Comparison of ENCODE assay signal across 15 cellular contexts in the genomic region with DNA sequence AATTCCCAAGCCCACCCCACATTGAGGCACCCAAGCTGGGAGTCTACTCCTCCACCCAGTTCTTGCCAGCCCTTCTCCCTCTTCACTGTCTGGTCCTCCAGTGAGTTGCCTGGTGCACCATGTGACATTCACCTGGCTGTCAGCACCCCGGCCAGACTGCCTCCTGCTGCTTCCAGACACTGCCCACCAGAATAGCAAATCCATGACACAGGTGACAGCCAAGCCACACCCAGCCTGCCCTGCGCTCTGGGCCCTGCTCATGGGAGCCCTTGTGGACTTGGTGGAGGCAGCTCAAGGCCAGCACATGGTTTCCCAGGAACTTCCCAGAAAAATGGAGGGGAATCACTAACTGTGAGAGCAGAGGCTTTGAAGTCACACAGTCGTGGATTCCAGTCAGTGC.
DNase-seq lines count a peak whose midpoint lies in the region; ATAC-seq and TF ChIP-seq lines count a peak whose summit lies in the region.
"Had no signal": no experiment of that assay in that cellular context is flagged by ENCODE, and none has a peak within 500 bp of the region (broad histone marks: within the 10 kb centered on the region; RNA-seq: fewer than 3 reads in every experiment).

No MANE protein-coding gene starts in this region.

- no peak overlapping the region for H3K4me3 ChIP-seq in ovary

- peaks cover 5% of the 10 kb centered on the region for H3K4me1 ChIP-seq in ovary (ENCODE audit: insufficient read depth)

- DNase-seq in Calu3 (no peak), NCI-H146 (lab: John Stamatoyannopoulos, UW) (peak; percentile 73), progenitor cell of endocrine pancreas (ENCODE audit: low spot score, unreplicated experiment) (no peak), ovary (no peak)
- DNase-seq in effector CD4-positive, alpha-beta T cell = no peak
- DNase-seq: AML-193; GDM1; H7; NCI-H1092 treated with DMSO at 0.1 percent for 48 hours; NCI-H1694 treated with DMSO at 0.1 percent for 48 hours; NCI-H748 treated with DMSO at 0.1 percent for 48 hours; NK-92 treated with Interleukin-12 subunit alpha and Interleukin-12 subunit beta, amount 100 ng/mL, for 24 hours had no signal

- H3K4me1 Mint-ChIP-seq in Calu3 (ENCODE audit: low read depth, unreplicated experiment) = peaks cover 50% of the 10 kb centered on the region
- peaks cover 55% of the 10 kb centered on the region for H3K4me1 Mint-ChIP-seq in dendritic cell treated with granulocyte-macrophage colony-stimulating factor and Interleukin-4, amounts not matched to agents 40 ng/mL and 50 ng/mL, for 4 days (ENCODE audit: low read depth)
- peaks cover 23% of the 10 kb centered on the region for H3K4me1 Mint-ChIP-seq in progenitor cell of endocrine pancreas (ENCODE audit: low read depth)

- intact Hi-C loops in Calu3 (cut with micrococcal nuclease; ENCODE audit: unreplicated experiment) (no loop called here), ovary (cut with DNase I) (no loop called here)
- intact Hi-C loops in dendritic cell treated with granulocyte-macrophage colony-stimulating factor and Interleukin-4, amounts not matched to agents 40 ng/mL and 50 ng/mL, for 4 days (cut with micrococcal nuclease) = no loop called here

- WGBS in ovary, 3 donors = 90 to 99% (median 93%) methylated on average over 3 of the region's 3 CpGs

- no peaks in the 10 kb centered on the region for H3K9me3 ChIP-seq in ovary

- H3K27me3 Mint-ChIP-seq in Calu3 (ENCODE audit: unreplicated experiment) = peaks cover 13% of the 10 kb centered on the region
- H3K27me3 Mint-ChIP-seq in dendritic cell treated with granulocyte-macrophage colony-stimulating factor and Interleukin-4, amounts not matched to agents 40 ng/mL and 50 ng/mL, for 4 days = peaks cover 35% of the 10 kb centered on the region
- peaks cover 12% of the 10 kb centered on the region for H3K27me3 Mint-ChIP-seq in progenitor cell of endocrine pancreas

- H3K36me3 Mint-ChIP-seq in Calu3 (ENCODE audit: insufficient read depth, unreplicated experiment) = peaks cover 6% of the 10 kb centered on the region
- H3K36me3 Mint-ChIP-seq in dendritic cell treated with granulocyte-macrophage colony-stimulating factor and Interleukin-4, amounts not matched to agents 40 ng/mL and 50 ng/mL, for 4 days (ENCODE audit: low read depth) = peaks cover 78% of the 10 kb centered on the region
- H3K36me3 Mint-ChIP-seq in progenitor cell of endocrine pancreas (ENCODE audit: insufficient read depth) = no peaks in the 10 kb centered on the region

- H3K36me3 ChIP-seq in ovary = no peaks in the 10 kb centered on the region

- no peaks in the 10 kb centered on the region for H3K27me3 ChIP-seq in ovary

- no peak overlapping the region for H3K27ac ChIP-seq in ovary
- H3K27ac ChIP-seq: C4-2B had no signal

- no peak for ATAC-seq in GM21390 (IDR thresholded peaks at IDR 0.05; ENCODE audit: unreplicated experiment)

- BruUV-seq in Calu3 (replicated peaks; lab: Mats Ljungman, UMichigan) = no TSS peak

- no peak for TF ChIP-seq EP300 in ovary (IDR thresholded peaks at IDR 0.05)

- H3K4me3 Mint-ChIP-seq in Calu3 (ENCODE audit: low read depth, unreplicated experiment) (no peak overlapping the region), progenitor cell of endocrine pancreas (ENCODE audit: low read depth) (no peak overlapping the region)
- H3K4me3 Mint-ChIP-seq in dendritic cell treated with granulocyte-macrophage colony-stimulating factor and Interleukin-4, amounts not matched to agents 40 ng/mL and 50 ng/mL, for 4 days = no peak overlapping the region

- H3K9me3 Mint-ChIP-seq in Calu3 (ENCODE audit: low read depth, unreplicated experiment) (no peaks in the 10 kb centered on the region), progenitor cell of endocrine pancreas (ENCODE audit: low read depth) (no peaks in the 10 kb centered on the region)
- H3K9me3 Mint-ChIP-seq in dendritic cell treated with granulocyte-macrophage colony-stimulating factor and Interleukin-4, amounts not matched to agents 40 ng/mL and 50 ng/mL, for 4 days = peaks cover 10% of the 10 kb centered on the region

- H3K27ac Mint-ChIP-seq in Calu3 (ENCODE audit: unreplicated experiment) (peak overlapping the region; percentile 40), progenitor cell of endocrine pancreas (peak overlapping the region; percentile 38)
- H3K27ac Mint-ChIP-seq in dendritic cell treated with granulocyte-macrophage colony-stimulating factor and Interleukin-4, amounts not matched to agents 40 ng/mL and 50 ng/mL, for 4 days = peak overlapping the region; percentile 42

- TF ChIP-seq CTCF in Calu3 (IDR thresholded peaks at IDR 0.05; ENCODE audit: unreplicated experiment) (no peak), progenitor cell of endocrine pancreas (IDR thresholded peaks at IDR 0.05; ENCODE audit: unreplicated experiment) (no peak), ovary (IDR thresholded peaks at IDR 0.05) (no peak)

- TF ChIP-seq POLR2A in ovary (IDR thresholded peaks at IDR 0.05) = no peak

- CTCF ChIA-PET in Calu3 (lab: Charles Lee) = no interaction called here
